1 cellular context compared by ENCODE assay signal in the genomic region with DNA sequence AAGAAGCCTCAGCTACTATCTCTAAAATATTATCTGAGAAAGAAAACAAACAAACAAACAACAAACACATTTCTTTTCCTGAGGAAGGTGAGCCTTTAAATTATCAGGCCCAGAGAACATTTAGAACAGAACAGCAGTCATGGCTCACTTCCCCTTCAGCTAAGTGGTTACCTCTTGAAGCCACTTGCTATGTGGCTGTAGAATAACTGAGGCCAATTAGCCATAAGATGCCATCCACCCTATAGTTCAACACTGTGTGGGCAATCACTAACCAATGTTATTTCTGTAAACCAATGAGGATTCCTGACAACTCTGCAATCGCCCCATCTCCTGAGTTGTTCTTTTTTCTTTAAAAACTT.
TF ChIP-seq lines count a peak whose summit lies in the region.

No MANE protein-coding gene starts in this region.

TF ChIP-seq in SK-N-SH, 30 proteins besides CTCF, POLR2A, EP300 and RAD21 (continued from another document):
- TF ChIP-seq ZBTB33 (IDR thresholded peaks at IDR 0.05; ENCODE audit: borderline replicate concordance, low read depth) (no peak), NRF1 (IDR thresholded peaks at IDR 0.05; ENCODE audit: low read depth, low read length) (no peak), FOSL2 (IDR thresholded peaks at IDR 0.05; ENCODE audit: borderline replicate concordance, low read depth) (no peak), SMC3 (IDR thresholded peaks at IDR 0.05; ENCODE audit: low read depth, low read length) (no peak), MAX (IDR thresholded peaks at IDR 0.05; ENCODE audit: low read depth) (no peak), RCOR1 (IDR thresholded peaks at IDR 0.05; ENCODE audit: low read length) (no peak), TEAD4 (IDR thresholded peaks at IDR 0.05; ENCODE audit: borderline replicate concordance, insufficient read depth) (no peak), CHD2 (IDR thresholded peaks at IDR 0.05; ENCODE audit: low read length, partially characterized antibody) (no peak)
